Comparison of ENCODE assay signal across 38 cellular contexts in the genomic region with DNA sequence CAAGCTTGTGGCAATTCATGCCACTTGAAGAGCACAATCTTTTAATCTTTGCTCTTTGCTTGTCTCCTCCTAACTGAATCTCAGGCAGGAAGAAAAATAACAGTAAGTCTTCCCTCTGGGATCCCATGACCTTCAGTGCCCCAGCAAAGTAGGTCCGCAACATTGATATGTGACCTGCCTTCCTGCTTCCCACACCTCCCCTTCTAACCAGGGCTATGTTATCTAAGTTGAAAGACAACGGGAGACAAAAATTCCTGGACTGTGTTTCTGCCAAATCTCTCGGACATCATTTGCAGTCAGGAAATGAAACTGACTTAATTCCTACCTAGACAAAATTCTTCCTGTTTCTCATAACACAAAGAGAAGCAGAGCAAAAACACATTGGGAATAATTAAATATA. TPM values are rescaled to one million over a fixed set of nuclear protein-coding genes. Genes with fewer than 3 reads are reported as not detected.
"Had no signal": no experiment of that assay in that cellular context is flagged by ENCODE, and none has a peak within 500 bp of the region (broad histone marks: within the 10 kb centered on the region; RNA-seq: fewer than 3 reads in every experiment).

No MANE protein-coding gene starts in this region.

- H3K27ac ChIP-seq: adrenal gland, body of pancreas, brain microvascular endothelial cell, VCaP had no signal

- ATAC-seq: activated CD8-positive, alpha-beta T cell treated with anti-CD3 and anti-CD28 coated beads for 36 hours; activated naive CD4-positive, alpha-beta T cell treated with anti-CD3 and anti-CD28 coated beads, Interleukin-2, amount 50 U/mL, for 72 hours; activated T-cell treated with anti-CD3 and anti-CD28 coated beads, Interleukin-2, amount 50 U/mL, for 4 hours; activated T-cell treated with anti-CD3 and anti-CD28 coated beads, Interleukin-2, amount 50 U/mL, for 72 hours; activated T-helper 17 cell treated with anti-CD3 and anti-CD28 coated beads, Interleukin-2, amount 50 U/mL, for 72 hours; body of pancreas had no signal

- H3K36me3 Mint-ChIP-seq: activated CD4-positive, alpha-beta memory T cell treated with anti-CD3 and anti-CD28 coated beads for 36 hours; activated naive CD4-positive, alpha-beta T cell treated with anti-CD3 and anti-CD28 coated beads, Interleukin-2, amount 50 U/mL, for 72 hours; activated naive CD8-positive, alpha-beta T cell treated with anti-CD3 and anti-CD28 coated beads for 36 hours had no signal

- DNase-seq: activated B cell treated with CpG ODN at 0.5 μM for 24 hours; activated CD4-positive, alpha-beta memory T cell treated with anti-CD3 and anti-CD28 coated beads for 36 hours; activated CD4-positive, alpha-beta T cell treated with anti-CD3 and anti-CD28 coated beads for 4 hours; activated CD4-positive, alpha-beta T cell treated with anti-CD3 and anti-CD28 coated beads, Interleukin-2, amount 10 ng/mL, durations not matched to agents 24 days and 14 days; activated CD4-positive, alpha-beta T cell treated with anti-CD3 and anti-CD28 coated beads, Interleukin-2, amount 50 U/mL, for 1 hour; activated CD4-positive, alpha-beta T cell treated with anti-CD3 and anti-CD28 coated beads, Interleukin-2, amount 50 U/mL, for 4 hours; activated CD4-positive, CD25-positive, alpha-beta regulatory T cell treated with anti-CD3 and anti-CD28 coated beads, Interleukin-2, amount 50 U/mL, for 72 hours; activated CD8-positive, alpha-beta memory T cell treated with anti-CD3 and anti-CD28 coated beads, Interleukin-2, amount 50 U/mL, for 4 hours; activated CD8-positive, alpha-beta T cell treated with anti-CD3 and anti-CD28 coated beads for 36 hours; activated effector memory CD4-positive, alpha-beta T cell treated with anti-CD3 and anti-CD28 coated beads, Interleukin-2, amount 50 U/mL, for 16 hours; activated gamma-delta T cell treated with Interleukin-2 at 50 U/mL for 16 hours; activated naive CD4-positive, alpha-beta T cell; activated naive CD4-positive, alpha-beta T cell treated with anti-CD3 and anti-CD28 coated beads for 36 hours; activated naive CD4-positive, alpha-beta T cell treated with anti-CD3 and anti-CD28 coated beads, Interleukin-2, amount 50 U/mL, for 16 hours; activated naive CD8-positive, alpha-beta T cell treated with anti-CD3 and anti-CD28 coated beads for 36 hours; activated T-cell treated with anti-CD3 and anti-CD28 coated beads for 4 hours; activated T-cell treated with anti-CD3 and anti-CD28 coated beads, Interleukin-2, amount 50 U/mL, for 1 hour; activated T-cell treated with anti-CD3 and anti-CD28 coated beads, Interleukin-2, amount 50 U/mL, for 4 hours; activated T-cell treated with anti-CD3 and anti-CD28 coated beads, Interleukin-2, amount 50 U/mL, for 72 hours; amniotic stem cell; aorta; body of pancreas; brain microvascular endothelial cell; SW 1271; T-helper 1 cell; T-helper 2 cell; T-helper 9 cell had no signal

- H3K27me3 Mint-ChIP-seq: activated B cell treated with CpG ODN at 0.5 μM for 24 hours; activated CD4-positive, alpha-beta memory T cell treated with anti-CD3 and anti-CD28 coated beads for 36 hours; activated CD4-positive, alpha-beta T cell treated with anti-CD3 and anti-CD28 coated beads, Interleukin-2, amount 10 ng/mL, durations not matched to agents 24 days and 14 days; activated CD8-positive, alpha-beta T cell treated with anti-CD3 and anti-CD28 coated beads for 36 hours; activated naive CD8-positive, alpha-beta T cell treated with anti-CD3 and anti-CD28 coated beads for 36 hours; central memory CD8-positive, alpha-beta T cell had no signal

- H3K27ac Mint-ChIP-seq: activated B cell treated with CpG ODN at 0.5 μM for 24 hours; activated CD4-positive, alpha-beta memory T cell treated with anti-CD3 and anti-CD28 coated beads for 36 hours; activated CD4-positive, alpha-beta T cell treated with anti-CD3 and anti-CD28 coated beads, Interleukin-2, amount 10 ng/mL, durations not matched to agents 24 days and 14 days; activated CD8-positive, alpha-beta T cell treated with anti-CD3 and anti-CD28 coated beads for 36 hours; activated naive CD4-positive, alpha-beta T cell treated with anti-CD3 and anti-CD28 coated beads for 36 hours; activated naive CD4-positive, alpha-beta T cell treated with anti-CD3 and anti-CD28 coated beads, Interleukin-2, amount 50 U/mL, for 72 hours; activated naive CD8-positive, alpha-beta T cell treated with anti-CD3 and anti-CD28 coated beads for 36 hours; activated T-cell treated with anti-CD3 and anti-CD28 coated beads, Interleukin-2, amount 50 U/mL, for 72 hours; activated T-helper 1 cell treated with anti-CD3 and anti-CD28 coated beads, Interleukin-12 subunit alpha, Interleukin-12 subunit beta, Interleukin-2, Interleukin-4 antibody, amounts not matched to agents 30 ng/mL and 10 ng/mL and 1 ng/mL, durations not matched to agents 14 hours and 24 hours and 36 hours; activated T-helper 17 cell treated with anti-CD3 and anti-CD28 coated beads, Interleukin-2, amount 50 U/mL, for 72 hours; T-helper 1 cell treated with Interleukin-12 subunit alpha and Interleukin-12 subunit beta and Interleukin-4 antibody, amounts not matched to agents 30 μg/mL and 1 μg/mL, for 36 hours; T-helper 2 cell treated with Interferon-gamma antibody and Interleukin-4, amounts not matched to agents 5 μg/mL and 100 μg/mL, for 36 hours had no signal

- H3K4me3 Mint-ChIP-seq: activated B cell treated with CpG ODN at 0.5 μM for 24 hours; activated CD4-positive, alpha-beta memory T cell treated with anti-CD3 and anti-CD28 coated beads for 36 hours; activated CD4-positive, alpha-beta T cell treated with anti-CD3 and anti-CD28 coated beads, Interleukin-2, amount 10 ng/mL, durations not matched to agents 24 days and 14 days; activated CD8-positive, alpha-beta T cell treated with anti-CD3 and anti-CD28 coated beads for 36 hours; activated naive CD4-positive, alpha-beta T cell treated with anti-CD3 and anti-CD28 coated beads for 36 hours; activated naive CD8-positive, alpha-beta T cell treated with anti-CD3 and anti-CD28 coated beads for 36 hours; activated T-cell treated with anti-CD3 and anti-CD28 coated beads, Interleukin-2, amount 50 U/mL, for 4 hours; activated T-cell treated with anti-CD3 and anti-CD28 coated beads, Interleukin-2, amount 50 U/mL, for 72 hours; activated T-helper 1 cell treated with anti-CD3 and anti-CD28 coated beads, Interleukin-12 subunit alpha, Interleukin-12 subunit beta, Interleukin-2, Interleukin-4 antibody, amounts not matched to agents 30 ng/mL and 10 ng/mL and 1 ng/mL, durations not matched to agents 14 hours and 24 hours and 36 hours; activated T-helper 17 cell treated with anti-CD3 and anti-CD28 coated beads, Interleukin-2, amount 50 U/mL, for 72 hours; central memory CD8-positive, alpha-beta T cell; T-helper 1 cell treated with Interleukin-12 subunit alpha and Interleukin-12 subunit beta and Interleukin-4 antibody, amounts not matched to agents 30 μg/mL and 1 μg/mL, for 36 hours; T-helper 2 cell treated with Interferon-gamma antibody and Interleukin-4, amounts not matched to agents 5 μg/mL and 100 μg/mL, for 36 hours had no signal

- H3K9me3 Mint-ChIP-seq: activated B cell treated with CpG ODN at 0.5 μM for 24 hours; activated CD4-positive, alpha-beta memory T cell treated with anti-CD3 and anti-CD28 coated beads for 36 hours; activated CD4-positive, alpha-beta T cell treated with anti-CD3 and anti-CD28 coated beads, Interleukin-2, amount 10 ng/mL, durations not matched to agents 24 days and 14 days; activated CD8-positive, alpha-beta T cell treated with anti-CD3 and anti-CD28 coated beads for 36 hours; activated naive CD8-positive, alpha-beta T cell treated with anti-CD3 and anti-CD28 coated beads for 36 hours; activated T-cell treated with anti-CD3 and anti-CD28 coated beads, Interleukin-2, amount 50 U/mL, for 72 hours; activated T-helper 17 cell treated with anti-CD3 and anti-CD28 coated beads, Interleukin-2, amount 50 U/mL, for 72 hours; T-helper 1 cell treated with Interleukin-12 subunit alpha and Interleukin-12 subunit beta and Interleukin-4 antibody, amounts not matched to agents 30 μg/mL and 1 μg/mL, for 36 hours; T-helper 2 cell treated with Interferon-gamma antibody and Interleukin-4, amounts not matched to agents 5 μg/mL and 100 μg/mL, for 36 hours had no signal

- H3K4me1 Mint-ChIP-seq: activated B cell treated with CpG ODN at 0.5 μM for 24 hours; activated CD4-positive, alpha-beta T cell treated with anti-CD3 and anti-CD28 coated beads, Interleukin-2, amount 10 ng/mL, durations not matched to agents 24 days and 14 days; activated naive CD8-positive, alpha-beta T cell treated with anti-CD3 and anti-CD28 coated beads for 36 hours; activated T-helper 17 cell treated with anti-CD3 and anti-CD28 coated beads, Interleukin-2, amount 50 U/mL, for 72 hours; central memory CD8-positive, alpha-beta T cell had no signal

RNA-seq across cellular contexts. Expression of a gene that starts 53.8 kb away (rescaled TPM):
- total RNA-seq: activated B cell treated with CpG ODN at 0.5 μM for 24 hours; activated CD4-positive, alpha-beta memory T cell treated with anti-CD3 and anti-CD28 coated beads for 36 hours; activated CD4-positive, alpha-beta T cell treated with anti-CD3 and anti-CD28 coated beads, Interleukin-2, amount 10 ng/mL, durations not matched to agents 24 days and 14 days; activated CD8-positive, alpha-beta memory T cell treated with anti-CD3 and anti-CD28 coated beads for 36 hours; activated CD8-positive, alpha-beta T cell treated with anti-CD3 and anti-CD28 coated beads for 36 hours; activated naive CD4-positive, alpha-beta T cell treated with anti-CD3 and anti-CD28 coated beads for 36 hours; activated naive CD4-positive, alpha-beta T cell treated with anti-CD3 and anti-CD28 coated beads, Interleukin-2, amount 50 U/mL, for 72 hours; activated naive CD8-positive, alpha-beta T cell treated with anti-CD3 and anti-CD28 coated beads for 36 hours; activated T-cell treated with anti-CD3 and anti-CD28 coated beads, Interleukin-2, amount 50 U/mL, for 4 hours; activated T-cell treated with anti-CD3 and anti-CD28 coated beads, Interleukin-2, amount 50 U/mL, for 72 hours; activated T-helper 1 cell treated with anti-CD3 and anti-CD28 coated beads, Interleukin-12 subunit alpha, Interleukin-12 subunit beta, Interleukin-2, Interleukin-4 antibody, amounts not matched to agents 30 ng/mL and 10 ng/mL and 1 ng/mL, durations not matched to agents 14 hours and 24 hours and 36 hours; aorta; astrocyte; body of pancreas; cardiac septum had no signal
- polyA plus RNA-seq: aorta had no signal
